Comparison of ENCODE assay signal across 1 cellular context in the genomic region with DNA sequence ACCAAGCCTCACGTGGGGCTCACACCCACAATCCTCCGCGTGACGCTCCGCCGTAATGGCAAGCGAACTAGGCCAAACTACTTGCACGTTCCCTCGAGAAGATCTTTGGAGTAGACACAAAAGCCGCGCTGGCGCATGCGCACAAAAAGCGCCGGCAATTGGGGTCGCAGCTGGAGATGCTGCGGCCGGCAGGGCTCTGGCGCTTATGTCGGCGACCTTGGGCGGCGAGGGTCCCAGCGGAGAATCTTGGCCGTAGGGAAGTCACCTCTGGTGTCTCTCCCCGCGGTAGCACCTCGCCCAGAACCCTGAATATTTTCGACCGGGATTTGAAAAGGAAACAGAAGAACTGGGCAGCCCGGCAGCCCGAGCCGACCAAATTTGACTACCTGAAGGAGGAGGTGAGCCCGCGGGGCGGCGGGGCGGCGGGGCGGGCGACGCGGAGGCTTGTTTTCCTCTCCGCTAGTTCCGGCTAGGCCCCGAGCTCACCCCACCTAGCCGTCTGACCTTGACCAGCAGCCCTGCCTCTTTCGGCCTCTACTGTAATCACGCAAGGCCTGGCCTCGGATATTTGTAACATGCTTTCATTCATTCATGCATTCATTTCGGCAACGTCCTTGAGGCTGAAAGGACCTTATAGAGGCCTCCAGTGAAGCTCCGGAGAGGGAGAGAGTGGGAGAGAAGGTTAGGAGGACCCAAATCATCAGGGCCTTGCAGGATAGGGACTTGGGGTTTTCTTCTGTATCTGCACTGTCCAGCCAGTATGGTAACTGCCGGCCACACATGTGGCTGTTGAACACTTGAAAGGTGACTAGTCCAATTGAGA.
TF ChIP-seq lines count a peak whose summit lies in the region.

A gene with protein sequence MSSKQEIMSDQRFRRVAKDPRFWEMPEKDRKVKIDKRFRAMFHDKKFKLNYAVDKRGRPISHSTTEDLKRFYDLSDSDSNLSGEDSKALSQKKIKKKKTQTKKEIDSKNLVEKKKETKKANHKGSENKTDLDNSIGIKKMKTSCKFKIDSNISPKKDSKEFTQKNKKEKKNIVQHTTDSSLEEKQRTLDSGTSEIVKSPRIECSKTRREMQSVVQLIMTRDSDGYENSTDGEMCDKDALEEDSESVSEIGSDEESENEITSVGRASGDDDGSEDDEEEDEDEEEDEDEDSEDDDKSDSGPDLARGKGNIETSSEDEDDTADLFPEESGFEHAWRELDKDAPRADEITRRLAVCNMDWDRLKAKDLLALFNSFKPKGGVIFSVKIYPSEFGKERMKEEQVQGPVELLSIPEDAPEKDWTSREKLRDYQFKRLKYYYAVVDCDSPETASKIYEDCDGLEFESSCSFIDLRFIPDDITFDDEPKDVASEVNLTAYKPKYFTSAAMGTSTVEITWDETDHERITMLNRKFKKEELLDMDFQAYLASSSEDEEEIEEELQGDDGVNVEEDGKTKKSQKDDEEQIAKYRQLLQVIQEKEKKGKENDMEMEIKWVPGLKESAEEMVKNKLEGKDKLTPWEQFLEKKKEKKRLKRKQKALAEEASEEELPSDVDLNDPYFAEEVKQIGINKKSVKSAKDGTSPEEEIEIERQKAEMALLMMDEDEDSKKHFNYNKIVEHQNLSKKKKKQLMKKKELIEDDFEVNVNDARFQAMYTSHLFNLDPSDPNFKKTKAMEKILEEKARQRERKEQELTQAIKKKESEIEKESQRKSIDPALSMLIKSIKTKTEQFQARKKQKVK (minus strand): TSS at position 27 of the 823 bp plus-strand sequence. CDS start 1,779 bp downstream, outside the sequence.
A gene with protein sequence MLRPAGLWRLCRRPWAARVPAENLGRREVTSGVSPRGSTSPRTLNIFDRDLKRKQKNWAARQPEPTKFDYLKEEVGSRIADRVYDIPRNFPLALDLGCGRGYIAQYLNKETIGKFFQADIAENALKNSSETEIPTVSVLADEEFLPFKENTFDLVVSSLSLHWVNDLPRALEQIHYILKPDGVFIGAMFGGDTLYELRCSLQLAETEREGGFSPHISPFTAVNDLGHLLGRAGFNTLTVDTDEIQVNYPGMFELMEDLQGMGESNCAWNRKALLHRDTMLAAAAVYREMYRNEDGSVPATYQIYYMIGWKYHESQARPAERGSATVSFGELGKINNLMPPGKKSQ (plus strand): TSS at position 136 of the 823 bp plus-strand sequence. CDS start 41 bp downstream, at position 177.

TF ChIP-seq in GM12878, 131 proteins besides CTCF, POLR2A, EP300 and RAD21 (continued from another document):
- TF ChIP-seq, protein P1, sequence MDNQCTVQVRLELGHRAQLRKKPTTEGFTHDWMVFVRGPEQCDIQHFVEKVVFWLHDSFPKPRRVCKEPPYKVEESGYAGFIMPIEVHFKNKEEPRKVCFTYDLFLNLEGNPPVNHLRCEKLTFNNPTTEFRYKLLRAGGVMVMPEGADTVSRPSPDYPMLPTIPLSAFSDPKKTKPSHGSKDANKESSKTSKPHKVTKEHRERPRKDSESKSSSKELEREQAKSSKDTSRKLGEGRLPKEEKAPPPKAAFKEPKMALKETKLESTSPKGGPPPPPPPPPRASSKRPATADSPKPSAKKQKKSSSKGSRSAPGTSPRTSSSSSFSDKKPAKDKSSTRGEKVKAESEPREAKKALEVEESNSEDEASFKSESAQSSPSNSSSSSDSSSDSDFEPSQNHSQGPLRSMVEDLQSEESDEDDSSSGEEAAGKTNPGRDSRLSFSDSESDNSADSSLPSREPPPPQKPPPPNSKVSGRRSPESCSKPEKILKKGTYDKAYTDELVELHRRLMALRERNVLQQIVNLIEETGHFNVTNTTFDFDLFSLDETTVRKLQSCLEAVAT (IDR thresholded peaks at IDR 0.05) = no peak
- TF ChIP-seq, protein P2, sequence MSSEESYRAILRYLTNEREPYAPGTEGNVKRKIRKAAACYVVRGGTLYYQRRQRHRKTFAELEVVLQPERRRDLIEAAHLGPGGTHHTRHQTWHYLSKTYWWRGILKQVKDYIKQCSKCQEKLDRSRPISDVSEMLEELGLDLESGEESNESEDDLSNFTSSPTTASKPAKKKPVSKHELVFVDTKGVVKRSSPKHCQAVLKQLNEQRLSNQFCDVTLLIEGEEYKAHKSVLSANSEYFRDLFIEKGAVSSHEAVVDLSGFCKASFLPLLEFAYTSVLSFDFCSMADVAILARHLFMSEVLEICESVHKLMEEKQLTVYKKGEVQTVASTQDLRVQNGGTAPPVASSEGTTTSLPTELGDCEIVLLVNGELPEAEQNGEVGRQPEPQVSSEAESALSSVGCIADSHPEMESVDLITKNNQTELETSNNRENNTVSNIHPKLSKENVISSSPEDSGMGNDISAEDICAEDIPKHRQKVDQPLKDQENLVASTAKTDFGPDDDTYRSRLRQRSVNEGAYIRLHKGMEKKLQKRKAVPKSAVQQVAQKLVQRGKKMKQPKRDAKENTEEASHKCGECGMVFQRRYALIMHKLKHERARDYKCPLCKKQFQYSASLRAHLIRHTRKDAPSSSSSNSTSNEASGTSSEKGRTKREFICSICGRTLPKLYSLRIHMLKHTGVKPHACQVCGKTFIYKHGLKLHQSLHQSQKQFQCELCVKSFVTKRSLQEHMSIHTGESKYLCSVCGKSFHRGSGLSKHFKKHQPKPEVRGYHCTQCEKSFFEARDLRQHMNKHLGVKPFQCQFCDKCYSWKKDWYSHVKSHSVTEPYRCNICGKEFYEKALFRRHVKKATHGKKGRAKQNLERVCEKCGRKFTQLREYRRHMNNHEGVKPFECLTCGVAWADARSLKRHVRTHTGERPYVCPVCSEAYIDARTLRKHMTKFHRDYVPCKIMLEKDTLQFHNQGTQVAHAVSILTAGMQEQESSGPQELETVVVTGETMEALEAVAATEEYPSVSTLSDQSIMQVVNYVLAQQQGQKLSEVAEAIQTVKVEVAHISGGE (CRISPR knock-in tag; IDR thresholded peaks at IDR 0.05) = no peak
- TF ChIP-seq SP1 (IDR thresholded peaks at IDR 0.05; ENCODE audit: low read depth, low read length) = peak; percentile 83
- peak; percentile 87 for TF ChIP-seq CHD2 (IDR thresholded peaks at IDR 0.05; ENCODE audit: borderline replicate concordance, low read depth, low read length)
- TF ChIP-seq MTA3 (IDR thresholded peaks at IDR 0.05; ENCODE audit: borderline replicate concordance, low read length) = no peak
- TF ChIP-seq, protein P3, sequence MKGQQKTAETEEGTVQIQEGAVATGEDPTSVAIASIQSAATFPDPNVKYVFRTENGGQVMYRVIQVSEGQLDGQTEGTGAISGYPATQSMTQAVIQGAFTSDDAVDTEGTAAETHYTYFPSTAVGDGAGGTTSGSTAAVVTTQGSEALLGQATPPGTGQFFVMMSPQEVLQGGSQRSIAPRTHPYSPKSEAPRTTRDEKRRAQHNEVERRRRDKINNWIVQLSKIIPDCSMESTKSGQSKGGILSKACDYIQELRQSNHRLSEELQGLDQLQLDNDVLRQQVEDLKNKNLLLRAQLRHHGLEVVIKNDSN (IDR thresholded peaks at IDR 0.05; ENCODE audit: borderline replicate concordance, extremely low read length, insufficient read depth, low read depth, low read length) = peak; percentile 98
- TF ChIP-seq SUPT20H (IDR thresholded peaks at IDR 0.05; ENCODE audit: borderline replicate concordance, control insufficient read depth, low read depth, low read length) = no peak
- TF ChIP-seq TARDBP (IDR thresholded peaks at IDR 0.05; ENCODE audit: borderline replicate concordance) = peak; percentile 76; the same call in 1 of the 2 replicates
- peak; percentile 44; the same call in 1 of the 2 replicates for TF ChIP-seq PAX5 (IDR thresholded peaks at IDR 0.05; ENCODE audit: borderline replicate concordance, low read depth, low read length)
- TF ChIP-seq ZNF274 (IDR thresholded peaks at IDR 0.05; ENCODE audit: insufficient read depth, insufficient read length) = no peak
- TF ChIP-seq RB1 (IDR thresholded peaks at IDR 0.05; ENCODE audit: borderline replicate concordance) = peak; percentile 33; the same call in 1 of the 2 replicates
- peak; percentile 85 for TF ChIP-seq MYC (IDR thresholded peaks at IDR 0.05; ENCODE audit: insufficient read depth, insufficient read length, insufficient replicate concordance, low read length, severe bottlenecking)
